ENCODE assay signal across 15 cellular contexts in the genomic region with DNA sequence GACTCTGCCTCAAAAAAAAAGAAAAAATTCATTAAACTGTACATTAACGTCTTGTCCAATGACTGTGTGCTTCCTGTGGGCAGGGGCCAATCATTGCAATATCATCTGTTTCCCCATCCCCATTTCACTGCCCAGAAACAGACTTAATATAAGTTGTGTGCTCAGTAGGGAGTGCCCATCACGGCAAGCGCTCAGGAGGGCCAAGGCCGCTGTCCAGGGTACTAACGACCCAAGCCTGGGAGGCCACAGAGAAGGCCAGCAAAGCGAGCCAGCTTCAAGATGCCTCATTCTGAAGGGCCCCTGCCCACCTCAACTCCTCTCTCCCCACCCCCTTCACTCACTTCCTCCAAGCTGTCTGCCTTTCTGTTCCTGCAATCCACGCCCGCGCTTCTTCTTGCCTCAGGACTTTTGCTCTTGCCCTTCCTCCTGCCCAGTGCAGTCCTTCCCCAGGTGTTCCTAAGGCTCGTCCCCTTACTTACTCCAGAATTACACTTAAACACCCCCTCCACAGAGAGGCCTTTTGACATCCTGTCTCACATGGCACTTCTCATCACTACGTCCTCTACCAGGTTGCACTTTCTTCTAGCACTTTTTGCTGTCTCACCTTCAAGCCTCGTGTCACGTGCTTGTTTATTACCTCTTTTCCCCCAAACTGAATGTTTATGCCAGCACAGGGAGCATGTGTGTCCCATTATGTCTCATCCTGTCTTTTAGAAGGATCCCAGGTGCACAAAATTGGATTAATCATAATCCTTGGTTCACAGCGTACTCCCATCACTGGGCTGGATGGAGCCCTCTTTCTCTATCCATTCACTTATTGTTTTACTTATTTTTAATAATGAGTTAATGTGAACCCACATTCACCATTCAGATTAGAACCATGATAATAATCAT. TPM values are rescaled to one million over a fixed set of nuclear protein-coding genes. Genes with fewer than 3 reads are reported as not detected.
DNase-seq lines count a peak whose midpoint lies in the region; ATAC-seq, FAIRE-seq and TF ChIP-seq lines count a peak whose summit lies in the region.
"Had no signal": no experiment of that assay in that cellular context is flagged by ENCODE, and none has a peak within 500 bp of the region (broad histone marks: within the 10 kb centered on the region; RNA-seq: fewer than 3 reads in every experiment).

No MANE protein-coding gene starts in this region.

- peak; percentile 42 for FAIRE-seq in endothelial cell of umbilical vein (lab: Jason Lieb, UNC)
- FAIRE-seq: A204.1 had no signal

- H3K9me3 Mint-ChIP-seq in progenitor cell of endocrine pancreas (ENCODE audit: low read depth): no peaks in the 10 kb centered on the region
- H3K9me3 Mint-ChIP-seq: activated naive CD4-positive, alpha-beta T cell treated with anti-CD3 and anti-CD28 coated beads, Interleukin-2, amount 50 U/mL, for 24 hours had no signal

- no peaks in the 10 kb centered on the region for H3K36me3 ChIP-seq in endothelial cell of umbilical vein (ENCODE audit: control insufficient read depth in 2 of 2, extremely low read depth in 1 of 2, insufficient read depth in 2 of 2, low read length in 2 of 2)
- H3K36me3 ChIP-seq: neutrophil had no signal

- no peak overlapping the region for H3K4me3 ChIP-seq in endothelial cell of umbilical vein (replicated peaks in 1 of 3; ENCODE audit: insufficient read depth in 1 of 3, low read depth in 1 of 3, low read length in 3 of 3)

- no peaks in the 10 kb centered on the region for H3K79me2 ChIP-seq in endothelial cell of umbilical vein (ENCODE audit: control insufficient read depth, insufficient read depth, low read length)

- dilution Hi-C loops in endothelial cell of umbilical vein (cut with MboI; ENCODE audit: extremely low pct_ligation_motif_present, low sequenced_read_pairs): no loop called here

- H3K27me3 Mint-ChIP-seq in progenitor cell of endocrine pancreas: peaks cover 61% of the 10 kb centered on the region
- H3K27me3 Mint-ChIP-seq: activated naive CD4-positive, alpha-beta T cell treated with anti-CD3 and anti-CD28 coated beads, Interleukin-2, amount 50 U/mL, for 24 hours had no signal

- H3K36me3 Mint-ChIP-seq in progenitor cell of endocrine pancreas (ENCODE audit: insufficient read depth): no peaks in the 10 kb centered on the region

- intact Hi-C loops in endothelial cell of umbilical vein (cut with micrococcal nuclease): no loop called here

- H3K4me2 ChIP-seq in endothelial cell of umbilical vein (ENCODE audit: insufficient read depth, low read length): no peak overlapping the region

- H3K9ac ChIP-seq in endothelial cell of umbilical vein (replicated peaks; ENCODE audit: extremely low read depth, insufficient read depth, low read length): no peak overlapping the region

- DNase-seq in NOMO-1 treated with DMSO at 0.1 percent for 48 hours (lab: John Stamatoyannopoulos, UW; ENCODE audit: unreplicated experiment) (peak; percentile 17), NOMO-1 treated with dmso at 0.1 percent for 144 hours (lab: John Stamatoyannopoulos, UW; ENCODE audit: unreplicated experiment) (no peak), endothelial cell of umbilical vein (ENCODE audit: low read depth, low spot score) (peak; percentile 34), progenitor cell of endocrine pancreas (ENCODE audit: low spot score, unreplicated experiment) (peak; percentile 68), NCI-H345 treated with DMSO at 0.1 percent for 48 hours (lab: John Stamatoyannopoulos, UW; ENCODE audit: unreplicated experiment) (no peak)
- DNase-seq: activated CD4-positive, CD25-positive, alpha-beta regulatory T cell; effector memory CD4-positive, alpha-beta T cell; GF-D8; NCI-H1417 treated with DMSO at 0.1 percent for 48 hours had no signal

- no peak overlapping the region for H3K27ac ChIP-seq in endothelial cell of umbilical vein (ENCODE audit: insufficient read depth, low read depth, low read length)
- H3K27ac ChIP-seq: neutrophil had no signal

- ATAC-seq in GM19324 (IDR thresholded peaks at IDR 0.05; ENCODE audit: low FRiP score, unreplicated experiment) (no peak), HG03280 (IDR thresholded peaks at IDR 0.05; ENCODE audit: unreplicated experiment) (no peak)

- peaks cover under 1 to 7% of the 10 kb centered on the region in 2 experiments for H3K27me3 ChIP-seq in endothelial cell of umbilical vein (ENCODE audit: control insufficient read depth in 2 of 2, insufficient read depth in 2 of 2, low read length in 2 of 2)

- no peaks in the 10 kb centered on the region for H3K4me1 Mint-ChIP-seq in progenitor cell of endocrine pancreas (ENCODE audit: low read depth)

- no peak for TF ChIP-seq POLR2A in endothelial cell of umbilical vein (IDR thresholded peaks at IDR 0.05; ENCODE audit: low read depth, low read length)

- CTCF ChIA-PET in endothelial cell of umbilical vein (lab: Charles Lee): interaction anchor here (0.9 to 1.0 kb wide), 2 partner anchors 35 to 40 kb away, joined by 3 read pairs; no protein-coding TSS in a partner anchor

- no TSS peak for BruUV-seq in endothelial cell of umbilical vein (replicated peaks; lab: Mats Ljungman, UMichigan)

- no peak for TF ChIP-seq CTCF in endothelial cell of umbilical vein (IDR thresholded peaks at IDR 0.05; ENCODE audit: extremely low read depth in 1 of 2, insufficient read depth in 1 of 2, low read depth in 1 of 2, low read length in 2 of 2)
- TF ChIP-seq CTCF in progenitor cell of endocrine pancreas (IDR thresholded peaks at IDR 0.05; ENCODE audit: unreplicated experiment): no peak

- no peaks in the 10 kb centered on the region for H3K4me1 ChIP-seq in endothelial cell of umbilical vein (ENCODE audit: control insufficient read depth, extremely low read depth, insufficient read depth, low read length)

- H4K20me1 ChIP-seq in endothelial cell of umbilical vein (replicated peaks; ENCODE audit: control insufficient read depth, extremely low read depth, insufficient read depth, low read length): no peaks in the 10 kb centered on the region

- H3K9me1 ChIP-seq in endothelial cell of umbilical vein (replicated peaks; ENCODE audit: control insufficient read depth, extremely low read depth, insufficient read depth, low read length): no peaks in the 10 kb centered on the region

- H3K27ac Mint-ChIP-seq in progenitor cell of endocrine pancreas: no peak overlapping the region
- H3K27ac Mint-ChIP-seq: activated naive CD4-positive, alpha-beta T cell treated with anti-CD3 and anti-CD28 coated beads, Interleukin-2, amount 50 U/mL, for 24 hours had no signal

- H3K4me3 Mint-ChIP-seq in progenitor cell of endocrine pancreas (ENCODE audit: low read depth): no peak overlapping the region
- H3K4me3 Mint-ChIP-seq: activated naive CD4-positive, alpha-beta T cell treated with anti-CD3 and anti-CD28 coated beads, Interleukin-2, amount 50 U/mL, for 24 hours had no signal

- no peaks in the 10 kb centered on the region for H3K9me3 ChIP-seq in endothelial cell of umbilical vein (replicated peaks; ENCODE audit: control insufficient read depth, insufficient read depth, low read length)
- H3K9me3 ChIP-seq: neutrophil had no signal

- H2AFZ ChIP-seq in endothelial cell of umbilical vein (ENCODE audit: low read depth, low read length): no peak overlapping the region

- POLR2A ChIA-PET in endothelial cell of umbilical vein (lab: Charles Lee): no interaction called here

TF ChIP-seq in endothelial cell of umbilical vein, 7 proteins besides CTCF, POLR2A, EP300 and RAD21:
- TF ChIP-seq POLR2AphosphoS5 (IDR thresholded peaks at IDR 0.05; ENCODE audit: insufficient read depth, low read depth, low read length): no peak
- no peak for TF ChIP-seq FOS (IDR thresholded peaks at IDR 0.05; ENCODE audit: borderline replicate concordance, insufficient read depth, low read length)
- TF ChIP-seq MYC (IDR thresholded peaks at IDR 0.05; ENCODE audit: low read depth, low read length): no peak
- TF ChIP-seq JUN (IDR thresholded peaks at IDR 0.05; ENCODE audit: borderline replicate concordance, insufficient read depth, insufficient read length, low read depth): no peak
- no peak for TF ChIP-seq EZH2 (IDR thresholded peaks at IDR 0.05; ENCODE audit: borderline replicate concordance, low read depth, low read length, severe bottlenecking)
- no peak for TF ChIP-seq GATA2 (IDR thresholded peaks at IDR 0.05; ENCODE audit: insufficient read depth, insufficient read length, low read depth, low read length)
- TF ChIP-seq, protein P1, sequence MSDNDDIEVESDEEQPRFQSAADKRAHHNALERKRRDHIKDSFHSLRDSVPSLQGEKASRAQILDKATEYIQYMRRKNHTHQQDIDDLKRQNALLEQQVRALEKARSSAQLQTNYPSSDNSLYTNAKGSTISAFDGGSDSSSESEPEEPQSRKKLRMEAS (IDR thresholded peaks at IDR 0.05; ENCODE audit: insufficient read depth, insufficient read length): no peak

RNA-seq across cellular contexts. Expression of a gene that starts 11.3 kb away (rescaled TPM):
- 1.0 TPM for polyA plus RNA-seq in PFSK-1 (2012; ENCODE audit: insufficient read length, low read depth)
- 3.2 and 4.0 TPM in 2 replicates for total RNA-seq in endothelial cell of umbilical vein
- 3.7 and 4.1 TPM in 2 replicates for polyA plus RNA-seq in endothelial cell of umbilical vein
- 1.2 and 1.7 TPM in 2 replicates for polyA plus RNA-seq in endothelial cell of umbilical vein (2011; cell fraction: cytosol; rRNA removed)
- polyA plus RNA-seq in endothelial cell of umbilical vein (2011; cell fraction: nucleus; rRNA removed): 3.4 and 3.7 TPM in 2 replicates
- 2.0 and 2.8 TPM in 2 replicates for polyA plus RNA-seq in endothelial cell of umbilical vein (2012)
- 1.2 and 2.5 TPM in 2 replicates for polyA minus RNA-seq in endothelial cell of umbilical vein
- not detected for polyA minus RNA-seq in endothelial cell of umbilical vein (2011; cell fraction: cytosol; rRNA and poly(A)+ RNA removed)
- polyA minus RNA-seq in endothelial cell of umbilical vein (2011; cell fraction: nucleus; rRNA and poly(A)+ RNA removed): 0.87 and 4.2 TPM in 2 replicates
- total RNA-seq in progenitor cell of endocrine pancreas: 0.89 and 1.6 TPM in 2 replicates

Comparison
In these comparisons a context has a peak if more than half of its experiments do, and no peak if none do; other contexts are left out.
1. DNase-seq: peak in NOMO-1 treated with DMSO at 0.1 percent for 48 hours (single experiment), endothelial cell of umbilical vein (single experiment) and progenitor cell of endocrine pancreas (single experiment); none in NOMO-1 treated with dmso at 0.1 percent for 144 hours (single experiment) and NCI-H345 treated with DMSO at 0.1 percent for 48 hours (single experiment).